Comparison of ENCODE assay signal across 25 cellular contexts in genomic region chr6:130724089-130724488, GRCh38.
"Had no signal": no experiment of that assay in that cellular context is flagged by ENCODE, and none has a peak within 500 bp of the region (broad histone marks: within the 10 kb centered on the region; RNA-seq: fewer than 3 reads in every experiment).

No MANE protein-coding gene starts in this region.

- H3K4me2 ChIP-seq: SK-N-SH had no signal

- H3K4me1 ChIP-seq: adrenal gland, breast epithelium, suprapubic skin, transverse colon, uterus had no signal

- H3K4me3 Mint-ChIP-seq: activated B cell treated with CpG ODN at 0.5 μM for 24 hours; activated naive CD4-positive, alpha-beta T cell treated with anti-CD3 and anti-CD28 coated beads for 36 hours; T-cell had no signal

- H3K27me3 ChIP-seq: adrenal gland, breast epithelium, suprapubic skin, transverse colon, uterus had no signal

- DNase-seq: activated B cell treated with CpG ODN at 0.5 μM for 24 hours; activated CD4-positive, alpha-beta T cell treated with anti-CD3 and anti-CD28 coated beads, Interleukin-2, amount 50 U/mL, for 1 hour; activated naive CD4-positive, alpha-beta T cell treated with anti-CD3 and anti-CD28 coated beads for 36 hours; activated T-cell treated with anti-CD3 and anti-CD28 coated beads for 4 hours; adrenal gland; dermis blood vessel endothelial cell; effector memory CD4-positive, alpha-beta T cell; foreskin melanocyte; glutamatergic neuron; kidney; midbrain; SK-N-SH; stimulated activated CD4-positive, alpha-beta T cell treated with anti-CD3 and anti-CD28 coated beads, Interleukin-12 subunit alpha, Interleukin-12 subunit beta, amount 100 ng/mL, for 4 hours; stimulated activated CD4-positive, alpha-beta T cell treated with anti-CD3 and anti-CD28 coated beads, Interleukin-1b, Interleukin-23, amount 100 ng/mL, for 48 hours; stimulated activated CD8-positive, alpha-beta memory T cell treated with anti-CD3 and anti-CD28 coated beads, Interleukin-4, amount 100 ng/mL, for 48 hours; stimulated activated naive CD4-positive, alpha-beta T cell treated with Interleukin-2 at 50 U/mL for 16 hours; T-cell; transverse colon; uterus had no signal

- H3K9me3 Mint-ChIP-seq: activated naive CD4-positive, alpha-beta T cell treated with anti-CD3 and anti-CD28 coated beads for 36 hours had no signal

- ATAC-seq: left lobe of liver had no signal

- H3K4me3 ChIP-seq: adrenal gland, breast epithelium, lung, suprapubic skin, transverse colon, uterus had no signal

- H3K9me2 ChIP-seq: SK-N-SH had no signal

- H3K9ac ChIP-seq: SK-N-SH had no signal

- H3K27ac Mint-ChIP-seq: activated B cell treated with CpG ODN at 0.5 μM for 24 hours; activated naive CD4-positive, alpha-beta T cell treated with anti-CD3 and anti-CD28 coated beads for 36 hours; activated T-helper 2 cell treated with anti-CD3 and anti-CD28 coated beads, Interferon-gamma antibody, Interleukin-2, Interleukin-4, amounts not matched to agents 10 μg/mL and 5 μg/mL and 100 μg/mL, durations not matched to agents 14 hours and 24 hours and 36 hours; progenitor cell of endocrine pancreas had no signal

- H3K36me3 ChIP-seq: adrenal gland, breast epithelium, suprapubic skin, transverse colon, uterus had no signal

- H3K27ac ChIP-seq: adrenal gland, breast epithelium, suprapubic skin, transverse colon, uterus had no signal

- H3K27me3 Mint-ChIP-seq: progenitor cell of endocrine pancreas, T-cell had no signal

- H3K4me1 Mint-ChIP-seq: activated B cell treated with CpG ODN at 0.5 μM for 24 hours had no signal

- H3K36me3 Mint-ChIP-seq: T-cell had no signal

- H3K9me3 ChIP-seq: adrenal gland, breast epithelium, SK-N-SH, suprapubic skin, transverse colon, uterus had no signal
